Comparison of ENCODE assay signal across 16 cellular contexts in the genomic region with DNA sequence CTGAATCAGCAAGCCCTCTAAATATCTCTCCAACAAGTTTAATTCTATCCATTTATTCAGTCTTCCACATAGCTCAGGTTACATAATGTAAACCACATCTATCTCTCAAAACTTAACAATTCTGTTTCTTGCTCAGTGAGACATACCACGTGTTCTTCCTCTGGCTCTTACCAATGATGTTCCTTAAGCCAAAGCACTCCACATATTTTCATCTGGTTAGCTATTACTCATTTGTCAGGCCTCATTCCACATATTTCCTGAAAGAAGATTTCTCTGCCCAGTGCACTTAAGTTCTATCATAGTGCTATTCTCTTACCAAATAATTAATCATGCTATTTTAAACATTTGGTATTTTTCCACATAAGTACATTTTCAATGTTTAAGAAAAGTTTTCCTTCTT.
"Had no signal": no experiment of that assay in that cellular context is flagged by ENCODE, and none has a peak within 500 bp of the region (broad histone marks: within the 10 kb centered on the region; RNA-seq: fewer than 3 reads in every experiment).

No MANE protein-coding gene starts in this region.

- ATAC-seq: activated CD8-positive, alpha-beta T cell treated with anti-CD3 and anti-CD28 coated beads, Interleukin-2, amount 10 ng/mL, durations not matched to agents 7 days and 5 days; esophagus mucosa; T-cell had no signal

- H3K4me3 ChIP-seq: ascending aorta, left ventricle myocardium inferior, skin epidermis, uterus had no signal

- H3K27ac Mint-ChIP-seq: activated CD8-positive, alpha-beta T cell treated with anti-CD3 and anti-CD28 coated beads, Interleukin-2, amount 10 ng/mL, durations not matched to agents 7 days and 5 days; activated naive CD8-positive, alpha-beta T cell treated with anti-CD3 and anti-CD28 coated beads, Interleukin-2, amount 10 ng/mL, durations not matched to agents 7 days and 5 days; dendritic cell treated with granulocyte-macrophage colony-stimulating factor and Interleukin-4, amounts not matched to agents 40 ng/mL and 50 ng/mL, for 4 days; endodermal cell; T-cell had no signal

- H3K36me3 Mint-ChIP-seq: activated naive CD8-positive, alpha-beta T cell treated with anti-CD3 and anti-CD28 coated beads, Interleukin-2, amount 10 ng/mL, durations not matched to agents 7 days and 5 days; T-cell had no signal

- H3K9me3 Mint-ChIP-seq: dendritic cell treated with granulocyte-macrophage colony-stimulating factor and Interleukin-4, amounts not matched to agents 40 ng/mL and 50 ng/mL, for 4 days; endodermal cell had no signal

- H3K4me3 Mint-ChIP-seq: activated CD8-positive, alpha-beta T cell treated with anti-CD3 and anti-CD28 coated beads, Interleukin-2, amount 10 ng/mL, durations not matched to agents 7 days and 5 days; activated naive CD8-positive, alpha-beta T cell treated with anti-CD3 and anti-CD28 coated beads, Interleukin-2, amount 10 ng/mL, durations not matched to agents 7 days and 5 days; dendritic cell treated with granulocyte-macrophage colony-stimulating factor and Interleukin-4, amounts not matched to agents 40 ng/mL and 50 ng/mL, for 4 days; endodermal cell; T-cell had no signal

- H3K4me1 Mint-ChIP-seq: activated naive CD8-positive, alpha-beta T cell treated with anti-CD3 and anti-CD28 coated beads, Interleukin-2, amount 10 ng/mL, durations not matched to agents 7 days and 5 days; endodermal cell; T-cell had no signal

- H3K4me1 ChIP-seq: ascending aorta, left ventricle myocardium inferior, parathyroid adenoma, uterus had no signal

- H3K27me3 Mint-ChIP-seq: activated naive CD8-positive, alpha-beta T cell treated with anti-CD3 and anti-CD28 coated beads, Interleukin-2, amount 10 ng/mL, durations not matched to agents 7 days and 5 days; dendritic cell treated with granulocyte-macrophage colony-stimulating factor and Interleukin-4, amounts not matched to agents 40 ng/mL and 50 ng/mL, for 4 days; T-cell had no signal

- DNase-seq: activated CD4-positive, alpha-beta T cell treated with anti-CD3 and anti-CD28 coated beads for 4 hours; activated CD8-positive, alpha-beta memory T cell treated with anti-CD3 and anti-CD28 coated beads, Interleukin-2, amount 50 U/mL, for 48 hours; activated CD8-positive, alpha-beta T cell treated with anti-CD3 and anti-CD28 coated beads, Interleukin-2, amount 10 ng/mL, durations not matched to agents 7 days and 5 days; activated naive CD8-positive, alpha-beta T cell treated with anti-CD3 and anti-CD28 coated beads, Interleukin-2, amount 10 ng/mL, durations not matched to agents 7 days and 5 days; endodermal cell; left ventricle myocardium inferior; mesendoderm; T-cell; uterus; WERI-Rb-1 had no signal

- FAIRE-seq: islet of Langerhans had no signal

- H3K27me3 ChIP-seq: ascending aorta, uterus had no signal

- H3K27ac ChIP-seq: ascending aorta, left ventricle myocardium inferior, parathyroid adenoma, skin epidermis, uterus, WERI-Rb-1 had no signal

- H3K9me3 ChIP-seq: ascending aorta, left ventricle myocardium inferior, uterus had no signal
